Comparison of ENCODE assay signal across 1 cellular context in genomic region chr17:20651736-20652135, GRCh38.
A peak's percentile ranks its signal among the peaks of the same experiment; 100 is the strongest.
TF ChIP-seq lines count a peak whose summit lies in the region.

No MANE protein-coding gene starts in this region.

TF ChIP-seq in HEK293, 187 proteins besides CTCF, POLR2A, EP300 and RAD21:
- peak; percentile 98 for TF ChIP-seq ZNF449 (tag by site-specific recombination; IDR thresholded peaks at IDR 0.05)
